ENCODE assay signal across 7 cellular contexts in genomic region chr17:75010683-75011406, GRCh38. TPM values are rescaled to one million over a fixed set of nuclear protein-coding genes. Genes with fewer than 3 reads are reported as not detected.
DNase-seq lines count a peak whose midpoint lies in the region; ATAC-seq and TF ChIP-seq lines count a peak whose summit lies in the region.

No MANE protein-coding gene starts in this region.

- no peak for ATAC-seq in HG03280 (IDR thresholded peaks at IDR 0.05; ENCODE audit: unreplicated experiment)
- no peak for ATAC-seq in HG02885 (IDR thresholded peaks at IDR 0.05; ENCODE audit: poor library complexity, unreplicated experiment)

- H3K9me3 Mint-ChIP-seq in mesothelial cell of epicardium, result no peaks in the 10 kb centered on the region

- TF ChIP-seq CTCF in GM20000 (IDR thresholded peaks at IDR 0.05; ENCODE audit: extremely low read depth, missing control alignments) (no peak), cardiac fibroblast (IDR thresholded peaks at IDR 0.05; ENCODE audit: low read depth, low read length) (no peak), mesothelial cell of epicardium (IDR thresholded peaks at IDR 0.05; ENCODE audit: unreplicated experiment) (no peak)

- peaks cover 3% of the 10 kb centered on the region for H3K36me3 Mint-ChIP-seq in mesothelial cell of epicardium

- H3K4me3 Mint-ChIP-seq in mesothelial cell of epicardium, result peak overlapping the region; percentile 37

- H3K27me3 Mint-ChIP-seq in mesothelial cell of epicardium (ENCODE audit: low read depth), result no peaks in the 10 kb centered on the region

- DNase-seq in GM20000 (ENCODE audit: low spot score), result peak; percentile 29
- DNase-seq in NCI-H510A treated with DMSO at 0.1 percent for 48 hours (lab: John Stamatoyannopoulos, UW), result peak; percentile 63
- peak; percentile 48 to 62 for DNase-seq in cardiac fibroblast (ENCODE audit: low read depth in 2 of 2)
- DNase-seq in mesothelial cell of epicardium (ENCODE audit: low spot score in 2 of 2, unreplicated experiment in 2 of 2), result no peak
- no peak for DNase-seq in mucosa of gallbladder (ENCODE audit: low spot score)

- H3K4me3 ChIP-seq in cardiac fibroblast (replicated peaks in 1 of 2; ENCODE audit: low read depth in 2 of 2, low read length in 2 of 2), result no peak overlapping the region

- peak overlapping the region; percentile 98 for H3K27ac Mint-ChIP-seq in mesothelial cell of epicardium

- H3K4me1 Mint-ChIP-seq in mesothelial cell of epicardium, result peaks cover 32% of the 10 kb centered on the region

RNA-seq across cellular contexts. Expression of gene MRPL58, which starts 1.6 kb away (rescaled TPM):
- total RNA-seq in mesothelial cell of epicardium (18.3 to 22.6 TPM (median 20.7 TPM) in 3 replicates), mucosa of gallbladder (16.7 TPM)

RNA-seq across cellular contexts. Expression of gene CDR2L, which starts 23.4 kb away (rescaled TPM):
- total RNA-seq in mesothelial cell of epicardium (22.6 to 23.1 TPM (median 22.8 TPM) in 3 replicates), mucosa of gallbladder (83.8 TPM)

RNA-seq across cellular contexts. Expression of gene ATP5PD, which starts 35.9 kb away (rescaled TPM):
- total RNA-seq in mesothelial cell of epicardium (153 to 161 TPM (median 153 TPM) in 3 replicates), mucosa of gallbladder (226 TPM)

RNA-seq across cellular contexts. Expression of gene KCTD2, which starts 36.2 kb away (rescaled TPM):
- total RNA-seq in mesothelial cell of epicardium (24.1 to 26.4 TPM (median 26.1 TPM) in 3 replicates), mucosa of gallbladder (28.3 TPM)

RNA-seq across cellular contexts. Expression of gene HID1, which starts 38.3 kb away (rescaled TPM):
- total RNA-seq in mesothelial cell of epicardium (50.7 to 56.3 TPM (median 54.2 TPM) in 3 replicates), mucosa of gallbladder (186 TPM)

Comparison
In these comparisons a context has a peak if more than half of its experiments do, and no peak if none do; other contexts are left out.
1. DNase-seq: peak in GM20000 (single experiment), NCI-H510A treated with DMSO at 0.1 percent for 48 hours (single experiment) and cardiac fibroblast (2 of 2); none in mesothelial cell of epicardium (0 of 2) and mucosa of gallbladder (single experiment).